Comparison of ENCODE assay signal across 8 cellular contexts in the genomic region with DNA sequence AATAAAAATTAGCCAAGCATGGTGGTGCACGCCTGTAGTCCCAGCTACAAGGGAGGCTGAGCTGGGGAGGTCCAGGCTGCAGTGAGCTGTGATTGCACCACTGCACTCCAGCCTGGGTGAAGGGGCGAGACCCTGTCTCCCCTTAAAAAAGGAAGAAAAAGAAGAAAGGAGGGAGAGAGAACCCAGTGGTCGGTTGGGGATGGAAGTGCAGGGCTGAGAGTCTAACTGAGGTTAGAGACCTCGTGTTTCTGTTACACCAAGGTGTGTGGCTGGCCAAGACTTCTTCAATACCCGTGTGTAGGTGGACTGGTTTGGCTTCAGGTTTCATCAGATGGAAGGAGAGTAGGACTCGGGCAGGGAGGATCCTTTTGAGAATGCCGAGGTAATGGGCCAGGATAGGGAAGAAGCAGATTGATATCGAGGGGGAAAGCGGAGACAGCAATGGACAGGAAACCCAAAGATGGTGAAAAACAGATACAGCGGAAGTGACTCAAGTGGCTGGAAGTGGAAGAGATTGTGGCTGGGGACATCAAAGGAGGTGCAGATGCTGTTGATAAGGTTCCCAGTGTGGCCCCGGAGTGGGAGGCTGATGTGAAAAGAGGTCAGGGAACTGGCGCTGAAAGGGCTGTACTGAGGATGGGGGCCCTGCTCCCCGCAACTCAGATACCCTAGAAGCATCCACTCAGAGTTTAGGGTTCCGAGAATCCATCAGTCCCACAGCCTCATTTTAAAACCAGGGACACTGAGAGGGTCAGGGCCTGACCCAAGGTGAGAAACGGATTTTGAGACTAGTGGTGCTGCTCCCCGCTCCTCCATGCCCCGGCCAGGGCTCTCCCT. TPM values are rescaled to one million over a fixed set of nuclear protein-coding genes. Genes with fewer than 3 reads are reported as not detected.
DNase-seq lines count a peak whose midpoint lies in the region; ATAC-seq lines count a peak whose summit lies in the region.

No MANE protein-coding gene starts in this region.

- peak; percentile 51 for DNase-seq in KBM-7
- DNase-seq in activated CD8-positive, alpha-beta memory T cell treated with anti-CD3 and anti-CD28 coated beads, Interleukin-2, amount 10 ng/mL, durations not matched to agents 7 days and 5 days: peak; percentile 77
- DNase-seq in stimulated activated CD8-positive, alpha-beta memory T cell treated with anti-CD3 and anti-CD28 coated beads, Interleukin-12 subunit alpha, Interleukin-12 subunit beta, amount 100 ng/mL, for 4 hours (ENCODE audit: low read depth): peak; percentile 27
- no peak for DNase-seq in cerebellum (ENCODE audit: low spot score)
- no peak for DNase-seq in NCI-H82 (lab: John Stamatoyannopoulos, UW)

- ATAC-seq in activated CD8-positive, alpha-beta memory T cell treated with anti-CD3 and anti-CD28 coated beads, Interleukin-2, amount 10 ng/mL, durations not matched to agents 7 days and 5 days: peak; percentile 76
- no peak for ATAC-seq in HG02973 (IDR thresholded peaks at IDR 0.05; ENCODE audit: unreplicated experiment)
- ATAC-seq in GM18873 (IDR thresholded peaks at IDR 0.05; ENCODE audit: low FRiP score, unreplicated experiment): no peak

- CTCF ChIA-PET in activated CD8-positive, alpha-beta memory T cell treated with anti-CD3 and anti-CD28 coated beads, Interleukin-2, amount 10 ng/mL, durations not matched to agents 7 days and 5 days (lab: Charles Lee): no interaction called here

- peaks cover 42% of the 10 kb centered on the region for H3K4me1 Mint-ChIP-seq in activated CD8-positive, alpha-beta memory T cell treated with anti-CD3 and anti-CD28 coated beads, Interleukin-2, amount 10 ng/mL, durations not matched to agents 7 days and 5 days

- peaks cover under 1% of the 10 kb centered on the region for H3K9me3 Mint-ChIP-seq in activated CD8-positive, alpha-beta memory T cell treated with anti-CD3 and anti-CD28 coated beads, Interleukin-2, amount 10 ng/mL, durations not matched to agents 7 days and 5 days (ENCODE audit: low read depth)

- peak overlapping the region; percentile 14 for H3K4me3 Mint-ChIP-seq in activated CD8-positive, alpha-beta memory T cell treated with anti-CD3 and anti-CD28 coated beads, Interleukin-2, amount 10 ng/mL, durations not matched to agents 7 days and 5 days

- in situ Hi-C loops in KBM-7 (cut with MboI; ENCODE audit: low pct_unique_long_range_greater_than_20kb, low sequenced_read_pairs): no loop called here

- peak overlapping the region; percentile 56 for H3K27ac Mint-ChIP-seq in activated CD8-positive, alpha-beta memory T cell treated with anti-CD3 and anti-CD28 coated beads, Interleukin-2, amount 10 ng/mL, durations not matched to agents 7 days and 5 days

- no peaks in the 10 kb centered on the region for H3K36me3 Mint-ChIP-seq in activated CD8-positive, alpha-beta memory T cell treated with anti-CD3 and anti-CD28 coated beads, Interleukin-2, amount 10 ng/mL, durations not matched to agents 7 days and 5 days

- peak overlapping the region; percentile 4 for H3K4me3 ChIP-seq in iPS-11a (ENCODE audit: low read depth, low read length)

- peaks cover 37% of the 10 kb centered on the region for H3K27me3 Mint-ChIP-seq in activated CD8-positive, alpha-beta memory T cell treated with anti-CD3 and anti-CD28 coated beads, Interleukin-2, amount 10 ng/mL, durations not matched to agents 7 days and 5 days

RNA-seq across cellular contexts. Expression of a gene that starts 0.7 kb away (rescaled TPM):
- total RNA-seq in activated CD8-positive, alpha-beta memory T cell treated with anti-CD3 and anti-CD28 coated beads, Interleukin-2, amount 10 ng/mL, durations not matched to agents 7 days and 5 days: 1 to 10 TPM in 1 of 2 experiments, under 1 TPM in 1; 0.23 to 1.1 TPM
- total RNA-seq in cerebellum: 2.6 TPM

RNA-seq across cellular contexts. Expression of a gene that starts 1.1 kb away (rescaled TPM):
- not detected for total RNA-seq in activated CD8-positive, alpha-beta memory T cell treated with anti-CD3 and anti-CD28 coated beads, Interleukin-2, amount 10 ng/mL, durations not matched to agents 7 days and 5 days
- not detected for total RNA-seq in cerebellum

RNA-seq across cellular contexts. Expression of a gene that starts 46.1 kb away (rescaled TPM):
- total RNA-seq in activated CD8-positive, alpha-beta memory T cell treated with anti-CD3 and anti-CD28 coated beads, Interleukin-2, amount 10 ng/mL, durations not matched to agents 7 days and 5 days: not detected
- total RNA-seq in cerebellum: not detected

Comparison
In these comparisons a context has a peak if more than half of its experiments do, and no peak if none do; other contexts are left out.
1. DNase-seq: peak in KBM-7 (single experiment), activated CD8-positive, alpha-beta memory T cell treated with anti-CD3 and anti-CD28 coated beads, Interleukin-2, amount 10 ng/mL, durations not matched to agents 7 days and 5 days (single experiment) and stimulated activated CD8-positive, alpha-beta memory T cell treated with anti-CD3 and anti-CD28 coated beads, Interleukin-12 subunit alpha, Interleukin-12 subunit beta, amount 100 ng/mL, for 4 hours (single experiment); none in cerebellum (single experiment) and NCI-H82 (single experiment).